ENCODE assay signal across 9 cellular contexts in genomic region chr6:139126255-139126654, GRCh38. TPM values are rescaled to one million over a fixed set of nuclear protein-coding genes. Genes with fewer than 3 reads are reported as not detected.
DNase-seq lines count a peak whose midpoint lies in the region; ATAC-seq, FAIRE-seq and TF ChIP-seq lines count a peak whose summit lies in the region.
"Had no signal": no experiment of that assay in that cellular context is flagged by ENCODE, and none has a peak within 500 bp of the region (broad histone marks: within the 10 kb centered on the region; RNA-seq: fewer than 3 reads in every experiment).

No MANE protein-coding gene starts in this region.

- peak; percentile 30 for ATAC-seq in effector memory CD8-positive, alpha-beta T cell (replicated peaks)
- no peak for ATAC-seq in GM19023 (IDR thresholded peaks at IDR 0.05; ENCODE audit: unreplicated experiment)

- no peaks in the 10 kb centered on the region for H4K20me1 ChIP-seq in smooth muscle cell (ENCODE audit: low read depth)

- WGBS in smooth muscle cell (ENCODE audit: low lambda C conversion rate) = 13% methylated on average over 3 of the region's 3 CpGs

- no peaks in the 10 kb centered on the region for H3K79me2 ChIP-seq in smooth muscle cell (ENCODE audit: low read depth)

- no peaks in the 10 kb centered on the region for H3K9me3 Mint-ChIP-seq in effector memory CD8-positive, alpha-beta T cell

- no peaks in the 10 kb centered on the region for H3K9me3 ChIP-seq in smooth muscle cell (replicated peaks; ENCODE audit: low read depth)

- TF ChIP-seq CTCF in RWPE1 (conservative IDR thresholded peaks at IDR 0.05; ENCODE audit: low read depth) (no peak), smooth muscle cell (IDR thresholded peaks at IDR 0.05; ENCODE audit: borderline replicate concordance, insufficient read depth, poor library complexity, severe bottlenecking) (no peak)

- H3K4me1 Mint-ChIP-seq in effector memory CD8-positive, alpha-beta T cell (ENCODE audit: low read depth in 2 of 2) = peaks cover 25 to 29% of the 10 kb centered on the region in 2 donors

- no peaks in the 10 kb centered on the region for H3K27me3 ChIP-seq in smooth muscle cell (ENCODE audit: low read depth)

- DNase-seq in NCI-H1694 treated with DMSO at 0.1 percent for 48 hours (lab: John Stamatoyannopoulos, UW) (peak; percentile 9), NCI-H1694 (lab: John Stamatoyannopoulos, UW) (no peak), RWPE1 (ENCODE audit: low spot score) (peak; percentile 17), smooth muscle cell (lab: John Stamatoyannopoulos, UW; ENCODE audit: unreplicated experiment) (no peak), cerebellar nuclear complex (lab: John Stamatoyannopoulos, UW) (no peak), frontal cortex (ENCODE audit: low spot score in 2 of 2) (no peak)
- DNase-seq in effector memory CD8-positive, alpha-beta T cell = no peak
- DNase-seq: central memory CD4-positive, alpha-beta T cell had no signal

- H3K4me3 Mint-ChIP-seq in effector memory CD8-positive, alpha-beta T cell = peak overlapping the region; percentile 11 to 65

- H3K9ac ChIP-seq in smooth muscle cell (ENCODE audit: low read depth) = no peak overlapping the region

- H3K4me2 ChIP-seq in smooth muscle cell = peak overlapping the region; percentile 11

- H3K36me3 Mint-ChIP-seq in effector memory CD8-positive, alpha-beta T cell (ENCODE audit: insufficient read depth) = no peaks in the 10 kb centered on the region

- H3K36me3 ChIP-seq in smooth muscle cell (ENCODE audit: low read depth) = no peaks in the 10 kb centered on the region

- no peak overlapping the region for H2AFZ ChIP-seq in smooth muscle cell (ENCODE audit: low read depth)

- H3K27me3 Mint-ChIP-seq in effector memory CD8-positive, alpha-beta T cell = no peaks in the 10 kb centered on the region

- H3K27ac ChIP-seq in RWPE1 = no peak overlapping the region
- H3K27ac ChIP-seq in smooth muscle cell (ENCODE audit: low read depth) = no peak overlapping the region

- no peak for FAIRE-seq in frontal cortex (lab: Jason Lieb, UNC)

- H3K27ac Mint-ChIP-seq in effector memory CD8-positive, alpha-beta T cell = peak overlapping the region; percentile 74 to 88

- POLR2A ChIA-PET in RWPE1 (lab: Yijun Ruan, JAX; ENCODE audit: low non-redundant PET) = no interaction called here

- CTCF ChIA-PET in RWPE1 (lab: Yijun Ruan, JAX) = interaction anchor here (0.6 to 0.7 kb wide), 2 partner anchors 238 to 250 kb away, joined by 3 read pairs; no protein-coding TSS in a partner anchor

- H3K4me3 ChIP-seq in smooth muscle cell = no peak overlapping the region

- no peaks in the 10 kb centered on the region for H3K4me1 ChIP-seq in smooth muscle cell (ENCODE audit: low read depth)

- H3F3A ChIP-seq in smooth muscle cell (ENCODE audit: low read depth) = peaks cover 9% of the 10 kb centered on the region

RNA-seq across cellular contexts. Expression of gene HECA, which starts 8.6 kb away (rescaled TPM):
- total RNA-seq in smooth muscle cell (19.7 and 21.3 TPM in 2 replicates), frontal cortex (56.3 TPM)
- polyA plus RNA-seq in smooth muscle cell = 7.2 and 7.7 TPM in 2 replicates

Comparison
In these comparisons a context has a peak if more than half of its experiments do, and no peak if none do; other contexts are left out.
1. DNase-seq: peak in NCI-H1694 treated with DMSO at 0.1 percent for 48 hours (single experiment) and RWPE1 (single experiment); none in NCI-H1694 (single experiment), effector memory CD8-positive, alpha-beta T cell (0 of 3), smooth muscle cell (single experiment), cerebellar nuclear complex (0 of 2) and frontal cortex (0 of 2).